Comparison of ENCODE assay signal across 33 cellular contexts in the genomic region with DNA sequence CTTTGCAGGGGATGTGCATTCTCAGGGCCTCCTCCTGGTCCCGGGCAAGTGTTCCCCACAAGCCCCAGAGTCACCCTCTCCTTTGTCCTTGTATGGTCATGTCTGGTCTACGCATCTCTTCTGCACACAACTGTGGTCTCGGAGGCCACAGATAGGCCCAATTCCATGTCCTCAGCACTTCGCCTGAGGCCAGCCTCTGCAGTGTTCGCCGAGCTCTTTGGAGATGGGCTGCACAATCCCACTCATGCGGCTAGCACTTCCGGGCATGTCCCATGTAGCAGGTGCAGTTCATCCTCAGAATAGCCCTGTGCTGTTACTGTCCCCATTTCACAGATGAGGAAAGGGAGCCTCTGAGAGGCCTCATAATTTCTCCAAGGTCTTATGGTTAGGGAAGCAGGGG. TPM values are rescaled to one million over a fixed set of nuclear protein-coding genes. Genes with fewer than 3 reads are reported as not detected.
"Had no signal": no experiment of that assay in that cellular context is flagged by ENCODE, and none has a peak within 500 bp of the region (broad histone marks: within the 10 kb centered on the region; RNA-seq: fewer than 3 reads in every experiment).

No MANE protein-coding gene starts in this region.

- H3K79me2 ChIP-seq: hepatocyte had no signal

- H3K27ac ChIP-seq: colonic mucosa, epithelial cell of prostate, gastrocnemius medialis, heart left ventricle, hepatocyte, left lung, neural progenitor cell, prostate gland, right atrium auricular region, skin epidermis, spleen, testis, tibial artery had no signal

- H3K4me1 ChIP-seq: colonic mucosa, gastrocnemius medialis, prostate gland, right atrium auricular region, testis, tibial artery had no signal

- H3K9ac ChIP-seq: neural progenitor cell had no signal

- DNase-seq: colonic mucosa; effector CD8-positive, alpha-beta T cell; endodermal cell; foreskin fibroblast; gastrocnemius medialis; heart left ventricle; left cardiac atrium; mesendoderm; midbrain; naive thymus-derived CD4-positive, alpha-beta T cell; nucleus accumbens; stimulated activated CD4-positive, alpha-beta T cell treated with anti-CD3 and anti-CD28 coated beads, Interleukin-4, amount 100 ng/mL, for 4 hours; stimulated activated naive CD8-positive, alpha-beta T cell treated with anti-CD3 and anti-CD28 coated beads, Interleukin-15, Interleukin-2, amounts not matched to agents 100 U/mL and 50 U/mL, for 24 hours; substantia nigra; testis had no signal

- H3K9me3 Mint-ChIP-seq: dendritic cell treated with granulocyte-macrophage colony-stimulating factor and Interleukin-4, amounts not matched to agents 40 ng/mL and 50 ng/mL, for 4 days; endodermal cell; naive thymus-derived CD4-positive, alpha-beta T cell; nephron; neural progenitor cell; stimulated activated memory B cell treated with anti-CD40 and anti-IgM and Interleukin-4, amounts not matched to agents 10 μg/mL and 1 μg/mL and 100 μg/mL, for 72 hours; type B pancreatic cell had no signal

- H3K27ac Mint-ChIP-seq: dendritic cell treated with granulocyte-macrophage colony-stimulating factor and Interleukin-4, amounts not matched to agents 40 ng/mL and 50 ng/mL, for 4 days; endodermal cell; nephron; neural progenitor cell; stimulated activated memory B cell treated with anti-CD40 and anti-IgM and Interleukin-4, amounts not matched to agents 10 μg/mL and 1 μg/mL and 100 μg/mL, for 72 hours; type B pancreatic cell had no signal

- H3K36me3 Mint-ChIP-seq: neural progenitor cell, type B pancreatic cell had no signal

- H3K4me3 ChIP-seq: colonic mucosa, gastrocnemius medialis, heart left ventricle, hepatocyte, left lung, neural progenitor cell, prostate gland, right atrium auricular region, skin epidermis, spleen, testis, tibial artery had no signal

- H3K27me3 ChIP-seq: colonic mucosa, hepatocyte, neural progenitor cell, right atrium auricular region, testis had no signal

- H3K36me3 ChIP-seq: colonic mucosa, gastrocnemius medialis, neural progenitor cell, prostate gland, right atrium auricular region, tibial artery had no signal

- ATAC-seq: esophagus mucosa; gastrocnemius medialis; heart left ventricle; left cardiac atrium; left lung; naive thymus-derived CD4-positive, alpha-beta T cell; stimulated activated memory B cell treated with anti-CD40 and anti-IgM and Interleukin-4, amounts not matched to agents 10 μg/mL and 1 μg/mL and 100 μg/mL, for 72 hours; stimulated activated naive CD8-positive, alpha-beta T cell treated with anti-CD3 and anti-CD28 coated beads, Interleukin-15, Interleukin-2, amounts not matched to agents 100 U/mL and 50 U/mL, for 24 hours had no signal

- H3K9me3 ChIP-seq: colonic mucosa, gastrocnemius medialis, heart left ventricle, left lung, prostate gland, right atrium auricular region, spleen, testis, tibial artery had no signal

- H2AFZ ChIP-seq: hepatocyte, neural progenitor cell had no signal

- H3K4me2 ChIP-seq: hepatocyte, neural progenitor cell had no signal

RNA-seq across cellular contexts. Expression of gene PARVG, which starts 7.6 kb away (rescaled TPM):
- total RNA-seq: glomerular endothelial cell, kidney epithelial cell, lung microvascular endothelial cell, osteocyte had no signal
